Comparison of ENCODE assay signal across 12 cellular contexts in genomic region chr2:127661949-127662510, GRCh38. TPM values are rescaled to one million over a fixed set of nuclear protein-coding genes. Genes with fewer than 3 reads are reported as not detected.
A peak's percentile ranks its signal among the peaks of the same experiment; 100 is the strongest.
DNase-seq lines count a peak whose midpoint lies in the region; ATAC-seq and TF ChIP-seq lines count a peak whose summit lies in the region.
"Had no signal": no experiment of that assay in that cellular context is flagged by ENCODE, and none has a peak within 500 bp of the region (broad histone marks: within the 10 kb centered on the region; RNA-seq: fewer than 3 reads in every experiment).

No MANE protein-coding gene starts in this region.

- H3K9me3 ChIP-seq in Peyer's patch (no peaks in the 10 kb centered on the region), esophagus squamous epithelium (no peaks in the 10 kb centered on the region), right lobe of liver (no peaks in the 10 kb centered on the region), suprapubic skin (no peaks in the 10 kb centered on the region)

- DNase-seq in Peyer's patch (peak in 2 of 3 donors; percentile 43 to 50), esophagus squamous epithelium (lab: John Stamatoyannopoulos, UW) (no peak), right lobe of liver (peak in 2 of 3 donors; percentile 22 to 44), suprapubic skin (ENCODE audit: low spot score in 2 of 2) (peak; percentile 47 to 59), HEK293T (ENCODE audit: extremely low spot score) (no peak), inferior parietal cortex (ENCODE audit: extremely low spot score) (no peak)
- no peak for DNase-seq in activated CD4-positive, alpha-beta T cell treated with anti-CD3 and anti-CD28 coated beads for 1 hour
- DNase-seq: activated CD4-positive, alpha-beta T cell treated with anti-CD3 and anti-CD28 coated beads, Interleukin-2, amount 10 ng/mL, durations not matched to agents 24 days and 14 days; cerebellar nuclear complex; stimulated activated naive B cell treated with anti-CD40 and anti-IgM and Interleukin-4, amounts not matched to agents 10 μg/mL and 1 μg/mL and 100 μg/mL, for 72 hours had no signal

- no peak for TF ChIP-seq CTCF in Peyer's patch (IDR thresholded peaks at IDR 0.05)
- TF ChIP-seq CTCF in esophagus squamous epithelium (IDR thresholded peaks at IDR 0.05), result no peak
- no peak for TF ChIP-seq CTCF in right lobe of liver (IDR thresholded peaks at IDR 0.05)
- no peak for TF ChIP-seq CTCF in suprapubic skin (IDR thresholded peaks at IDR 0.05)

- H3K27ac ChIP-seq in Peyer's patch (peak overlapping the region in 3 of 4 donors; percentile 4 to 85 (median 55)), esophagus squamous epithelium (peak overlapping the region; percentile 29 to 82 (median 68)), right lobe of liver (peak overlapping the region in 1 of 3 donors; percentile 18), suprapubic skin (peak overlapping the region; percentile 75)

- CTCF ChIA-PET in HEK293T (lab: Yijun Ruan, JAX), result interaction anchor here (1.0 kb wide), 1 partner anchor 12 kb away, joined by 4 read pairs; no protein-coding TSS in a partner anchor

- POLR2A ChIA-PET in HEK293T (lab: Yijun Ruan, JAX), result no interaction called here

- 41% methylated on average over 5 of the region's 9 CpGs; no CpG with 5 or more reads in 1 of the 2 donors for WGBS in esophagus squamous epithelium, 2 donors
- WGBS in right lobe of liver (ENCODE audit: insufficient coverage, low coverage, low lambda C conversion rate, missing lambda C conversion rate), result 25% methylated on average over 6 of the region's 9 CpGs
- WGBS in suprapubic skin, result 68% methylated on average over 3 of the region's 9 CpGs

- no peak for TF ChIP-seq EP300 in suprapubic skin (IDR thresholded peaks at IDR 0.05)

- H3K36me3 ChIP-seq in Peyer's patch (no peaks in the 10 kb centered on the region), esophagus squamous epithelium (peaks cover 0 to 4% (median 0%) of the 10 kb centered on the region in 3 donors), right lobe of liver (peaks cover 0 to 4% (median 2%) of the 10 kb centered on the region in 4 donors), suprapubic skin (no peaks in the 10 kb centered on the region)

- TF ChIP-seq POLR2A in Peyer's patch (IDR thresholded peaks at IDR 0.05) (no peak), esophagus squamous epithelium (IDR thresholded peaks at IDR 0.05) (no peak), right lobe of liver (IDR thresholded peaks at IDR 0.05) (no peak), suprapubic skin (IDR thresholded peaks at IDR 0.05) (no peak)

- peaks cover 0 to 30% (median 0%) of the 10 kb centered on the region in 4 donors for H3K4me1 ChIP-seq in Peyer's patch
- H3K4me1 ChIP-seq in esophagus squamous epithelium, result peaks cover 16 to 99% (median 65%) of the 10 kb centered on the region in 3 donors
- H3K4me1 ChIP-seq in right lobe of liver, result peaks cover 0 to 40% (median 20%) of the 10 kb centered on the region in 4 donors
- H3K4me1 ChIP-seq in suprapubic skin, result peaks cover 55% of the 10 kb centered on the region

- intact Hi-C loops in esophagus squamous epithelium (cut with DNase I) (no loop called here), right lobe of liver (cut with DNase I) (no loop called here)

- no peaks in the 10 kb centered on the region for H3K27me3 ChIP-seq in Peyer's patch
- H3K27me3 ChIP-seq in esophagus squamous epithelium, result peaks cover 0 to 23% (median 0%) of the 10 kb centered on the region in 4 donors
- H3K27me3 ChIP-seq in right lobe of liver, result no peaks in the 10 kb centered on the region
- peaks cover 6% of the 10 kb centered on the region for H3K27me3 ChIP-seq in suprapubic skin

- ATAC-seq in right lobe of liver (no peak), HG02642 (IDR thresholded peaks at IDR 0.05; ENCODE audit: poor library complexity, unreplicated experiment) (no peak)
- ATAC-seq: stimulated activated naive B cell treated with anti-CD40 and anti-IgM and Interleukin-4, amounts not matched to agents 10 μg/mL and 1 μg/mL and 100 μg/mL, for 72 hours had no signal

- H3K4me3 ChIP-seq in Peyer's patch, result no peak overlapping the region
- H3K4me3 ChIP-seq in esophagus squamous epithelium, result no peak overlapping the region
- no peak overlapping the region for H3K4me3 ChIP-seq in right lobe of liver
- H3K4me3 ChIP-seq in suprapubic skin, result no peak overlapping the region

TF ChIP-seq in HEK293T, 16 proteins besides CTCF, POLR2A, EP300 and RAD21:
- no peak for TF ChIP-seq BHLHE40 (IDR thresholded peaks at IDR 0.05; ENCODE audit: borderline replicate concordance)
- no peak for TF ChIP-seq FOXA1 (IDR thresholded peaks at IDR 0.05)
- TF ChIP-seq TARDBP (IDR thresholded peaks at IDR 0.05), result no peak

RNA-seq across cellular contexts. Expression of gene LIMS2, which starts 13.3 kb away (rescaled TPM):
- total RNA-seq in Peyer's patch (10 to 100 TPM in 3 of 4 donors, 1 to 10 TPM in 1; 7.7 to 95.7 (median 21.9) TPM), esophagus squamous epithelium (10 to 100 TPM in 1 of 4 donors, 1 to 10 TPM in 3; 2.4 to 29.6 (median 5.9) TPM), right lobe of liver (10 to 100 TPM in 5 of 6 experiments, 1 to 10 TPM in 1; 6.6 to 37.7 (median 19.5) TPM), suprapubic skin (10 to 100 TPM in 2 of 4 donors, 1 to 10 TPM in 2; 9.2 to 40.0 (median 15.4) TPM)

RNA-seq across cellular contexts. Expression of gene GPR17, which starts 16.1 kb away (rescaled TPM):
- total RNA-seq in Peyer's patch, result not detected
- total RNA-seq in esophagus squamous epithelium, result not detected
- total RNA-seq in right lobe of liver, result not detected
- total RNA-seq in suprapubic skin, result under 1 TPM in 2 of 4 donors, not detected in 2; 0.48 to 0.52 TPM
- total RNA-seq: activated CD4-positive, alpha-beta T cell treated with anti-CD3 and anti-CD28 coated beads, Interleukin-2, amount 10 ng/mL, durations not matched to agents 24 days and 14 days; CD4-positive, alpha-beta memory T cell had no signal

RNA-seq across cellular contexts. Expression of gene SFT2D3, which starts 39.3 kb away (rescaled TPM):
- total RNA-seq in Peyer's patch, result 10 to 100 TPM in 1 of 4 donors, 1 to 10 TPM in 3; 5.8 to 12.4 (median 8.8) TPM
- 10 to 100 TPM in 1 of 4 donors, 1 to 10 TPM in 3; 3.3 to 10.5 (median 5.9) TPM for total RNA-seq in esophagus squamous epithelium
- 1 to 10 TPM; 1.6 to 4.7 (median 3.4) TPM for total RNA-seq in right lobe of liver
- total RNA-seq in suprapubic skin, result 10 to 100 TPM; 10.2 to 15.9 (median 12.2) TPM

Comparison
In these comparisons a context has a peak if more than half of its experiments do, and no peak if none do; other contexts are left out.
1. DNase-seq: peak in Peyer's patch (2 of 3), right lobe of liver (2 of 3) and suprapubic skin (2 of 2); none in esophagus squamous epithelium (single experiment), activated CD4-positive, alpha-beta T cell treated with anti-CD3 and anti-CD28 coated beads for 1 hour (single experiment), HEK293T (single experiment) and inferior parietal cortex (single experiment).